ENCODE assay signal across 19 cellular contexts in genomic region chr17:46166692-46167249, GRCh38. TPM values are rescaled to one million over a fixed set of nuclear protein-coding genes. Genes with fewer than 3 reads are reported as not detected.
DNase-seq lines count a peak whose midpoint lies in the region; ATAC-seq and TF ChIP-seq lines count a peak whose summit lies in the region.
"Had no signal": no experiment of that assay in that cellular context is flagged by ENCODE, and none has a peak within 500 bp of the region (broad histone marks: within the 10 kb centered on the region; RNA-seq: fewer than 3 reads in every experiment).

No MANE protein-coding gene starts in this region.

- H3K27me3 ChIP-seq in smooth muscle cell (ENCODE audit: low read depth): no peaks in the 10 kb centered on the region

- peak overlapping the region; percentile 69 for H3K27ac Mint-ChIP-seq in activated T-cell treated with anti-CD3 and anti-CD28 coated beads, Interleukin-2, amount 50 U/mL, for 72 hours
- no peak overlapping the region for H3K27ac Mint-ChIP-seq in glutamatergic neuron (ENCODE audit: unreplicated experiment)
- H3K27ac Mint-ChIP-seq: stimulated activated memory B cell treated with anti-CD40 and anti-IgM and Interleukin-4, amounts not matched to agents 10 μg/mL and 1 μg/mL and 100 μg/mL, for 72 hours; T-helper 2 cell treated with Interferon-gamma antibody and Interleukin-4, amounts not matched to agents 5 μg/mL and 100 μg/mL, for 36 hours had no signal

- H3K4me2 ChIP-seq in smooth muscle cell: peak overlapping the region; percentile 70

- no peaks in the 10 kb centered on the region for H3K9me3 ChIP-seq in smooth muscle cell (replicated peaks; ENCODE audit: low read depth)

- peak overlapping the region; percentile 70 for H3K27ac ChIP-seq in smooth muscle cell (ENCODE audit: low read depth)
- H3K27ac ChIP-seq: coronary artery, skin epidermis had no signal

- H3K36me3 ChIP-seq in smooth muscle cell (ENCODE audit: low read depth): peaks cover 11% of the 10 kb centered on the region

- no peak overlapping the region for H3K4me3 ChIP-seq in smooth muscle cell
- H3K4me3 ChIP-seq: coronary artery, skin epidermis had no signal

- peak overlapping the region in 1 of 2 donors; percentile 69 for H3K4me3 Mint-ChIP-seq in activated T-cell treated with anti-CD3 and anti-CD28 coated beads, Interleukin-2, amount 50 U/mL, for 72 hours
- no peak overlapping the region for H3K4me3 Mint-ChIP-seq in activated T-cell treated with anti-CD3 and anti-CD28 coated beads, Interleukin-2, amount 50 U/mL, for 4 hours
- H3K4me3 Mint-ChIP-seq in glutamatergic neuron (ENCODE audit: unreplicated experiment): peak overlapping the region; percentile 7
- H3K4me3 Mint-ChIP-seq: memory B cell; stimulated activated memory B cell treated with anti-CD40 and anti-IgM and Interleukin-4, amounts not matched to agents 10 μg/mL and 1 μg/mL and 100 μg/mL, for 72 hours; T-helper 2 cell treated with Interferon-gamma antibody and Interleukin-4, amounts not matched to agents 5 μg/mL and 100 μg/mL, for 36 hours had no signal

- peaks cover 19% of the 10 kb centered on the region for H3K4me1 ChIP-seq in smooth muscle cell (ENCODE audit: low read depth)

- H3K4me1 Mint-ChIP-seq in activated T-cell treated with anti-CD3 and anti-CD28 coated beads, Interleukin-2, amount 50 U/mL, for 72 hours (ENCODE audit: low read depth): peaks cover 85% of the 10 kb centered on the region
- peaks cover 88% of the 10 kb centered on the region for H3K4me1 Mint-ChIP-seq in activated T-cell treated with anti-CD3 and anti-CD28 coated beads, Interleukin-2, amount 50 U/mL, for 4 hours (ENCODE audit: low read depth)
- H3K4me1 Mint-ChIP-seq in glutamatergic neuron (ENCODE audit: low read depth, unreplicated experiment): peaks cover 30% of the 10 kb centered on the region

- WGBS in smooth muscle cell (ENCODE audit: low lambda C conversion rate): 46% methylated on average over 2 of the region's 2 CpGs

- no peak for ATAC-seq in activated T-cell treated with anti-CD3 and anti-CD28 coated beads, Interleukin-2, amount 50 U/mL, for 72 hours (replicated peaks in 1 of 2)
- no peak for ATAC-seq in activated T-cell treated with anti-CD3 and anti-CD28 coated beads, Interleukin-2, amount 50 U/mL, for 4 hours
- no peak for ATAC-seq in HG03108 (IDR thresholded peaks at IDR 0.05; ENCODE audit: unreplicated experiment)
- ATAC-seq: HCT116; stimulated activated memory B cell treated with anti-CD40 and anti-IgM and Interleukin-4, amounts not matched to agents 10 μg/mL and 1 μg/mL and 100 μg/mL, for 72 hours had no signal

- H3K27me3 Mint-ChIP-seq in activated T-cell treated with anti-CD3 and anti-CD28 coated beads, Interleukin-2, amount 50 U/mL, for 72 hours (ENCODE audit: low read depth): no peaks in the 10 kb centered on the region
- H3K27me3 Mint-ChIP-seq in activated T-cell treated with anti-CD3 and anti-CD28 coated beads, Interleukin-2, amount 50 U/mL, for 4 hours (ENCODE audit: low read depth): no peaks in the 10 kb centered on the region
- H3K27me3 Mint-ChIP-seq in glutamatergic neuron (ENCODE audit: unreplicated experiment): peaks cover 4% of the 10 kb centered on the region
- H3K27me3 Mint-ChIP-seq: memory B cell; stimulated activated memory B cell treated with anti-CD40 and anti-IgM and Interleukin-4, amounts not matched to agents 10 μg/mL and 1 μg/mL and 100 μg/mL, for 72 hours had no signal

- H2AFZ ChIP-seq in smooth muscle cell (ENCODE audit: low read depth): no peak overlapping the region

- no peak for TF ChIP-seq CTCF in glutamatergic neuron (IDR thresholded peaks at IDR 0.05; ENCODE audit: partially characterized antibody, unreplicated experiment)
- no peak for TF ChIP-seq CTCF in smooth muscle cell (IDR thresholded peaks at IDR 0.05; ENCODE audit: borderline replicate concordance, insufficient read depth, poor library complexity, severe bottlenecking)

- peaks cover 100% of the 10 kb centered on the region for H3K79me2 ChIP-seq in smooth muscle cell (ENCODE audit: low read depth)

- DNase-seq in activated T-cell treated with anti-CD3 and anti-CD28 coated beads, Interleukin-2, amount 50 U/mL, for 72 hours: no peak
- DNase-seq in activated T-cell treated with anti-CD3 and anti-CD28 coated beads, Interleukin-2, amount 50 U/mL, for 4 hours: no peak
- DNase-seq in NCI-H1105 (lab: John Stamatoyannopoulos, UW) (peak; percentile 9), glutamatergic neuron (no peak), smooth muscle cell (lab: John Stamatoyannopoulos, UW; ENCODE audit: unreplicated experiment) (no peak), occipital lobe (lab: John Stamatoyannopoulos, UW) (no peak), AG08395 (ENCODE audit: low spot score) (no peak)
- DNase-seq: erythroblast, head of caudate nucleus, NCI-H1048, NCI-H2227 treated with DMSO at 0.1 percent for 48 hours, Right ventricle myocardium superior had no signal

- peaks cover 100% of the 10 kb centered on the region for H4K20me1 ChIP-seq in smooth muscle cell (ENCODE audit: low read depth)

- H3K36me3 Mint-ChIP-seq in activated T-cell treated with anti-CD3 and anti-CD28 coated beads, Interleukin-2, amount 50 U/mL, for 72 hours (ENCODE audit: insufficient read depth in 2 of 2): peaks cover 4 to 32% of the 10 kb centered on the region in 2 donors
- H3K36me3 Mint-ChIP-seq in activated T-cell treated with anti-CD3 and anti-CD28 coated beads, Interleukin-2, amount 50 U/mL, for 4 hours (ENCODE audit: insufficient read depth): peaks cover 45% of the 10 kb centered on the region
- no peaks in the 10 kb centered on the region for H3K36me3 Mint-ChIP-seq in glutamatergic neuron (ENCODE audit: unreplicated experiment)

- peaks cover 7% of the 10 kb centered on the region for H3F3A ChIP-seq in smooth muscle cell (ENCODE audit: low read depth)

- H3K9me3 Mint-ChIP-seq in activated T-cell treated with anti-CD3 and anti-CD28 coated beads, Interleukin-2, amount 50 U/mL, for 72 hours: no peaks in the 10 kb centered on the region
- H3K9me3 Mint-ChIP-seq in activated T-cell treated with anti-CD3 and anti-CD28 coated beads, Interleukin-2, amount 50 U/mL, for 4 hours: no peaks in the 10 kb centered on the region
- peaks cover 2% of the 10 kb centered on the region for H3K9me3 Mint-ChIP-seq in glutamatergic neuron (ENCODE audit: unreplicated experiment)
- H3K9me3 Mint-ChIP-seq: memory B cell; stimulated activated memory B cell treated with anti-CD40 and anti-IgM and Interleukin-4, amounts not matched to agents 10 μg/mL and 1 μg/mL and 100 μg/mL, for 72 hours; T-helper 2 cell treated with Interferon-gamma antibody and Interleukin-4, amounts not matched to agents 5 μg/mL and 100 μg/mL, for 36 hours had no signal

- H3K9ac ChIP-seq in smooth muscle cell (ENCODE audit: low read depth): no peak overlapping the region

RNA-seq across cellular contexts. Expression of gene KANSL1, which starts 26.5 kb away (rescaled TPM):
- total RNA-seq in activated T-cell treated with anti-CD3 and anti-CD28 coated beads, Interleukin-2, amount 50 U/mL, for 72 hours: 100 to 1,000 TPM in 1 of 2 donors, 10 to 100 TPM in 1; 73.5 to 130 TPM
- total RNA-seq in activated T-cell treated with anti-CD3 and anti-CD28 coated beads, Interleukin-2, amount 50 U/mL, for 4 hours: 10 to 100 TPM; 44.1 to 58.1 (median 47.7) TPM
- 191 TPM for total RNA-seq in glutamatergic neuron (ENCODE audit: unreplicated experiment)
- total RNA-seq in smooth muscle cell: 59.9 and 69.7 TPM in 2 replicates
- polyA plus RNA-seq in smooth muscle cell: 16.9 and 23.2 TPM in 2 replicates
- 116 TPM for total RNA-seq in occipital lobe
